20 cellular contexts compared by ENCODE assay signal in genomic region chr11:120031612-120032600, GRCh38.
A peak's percentile ranks its signal among the peaks of the same experiment; 100 is the strongest.
DNase-seq lines count a peak whose midpoint lies in the region; ATAC-seq lines count a peak whose summit lies in the region.
"Had no signal": no experiment of that assay in that cellular context is flagged by ENCODE, and none has a peak within 500 bp of the region (broad histone marks: within the 10 kb centered on the region; RNA-seq: fewer than 3 reads in every experiment).

No MANE protein-coding gene starts in this region.

- DNase-seq in NCI-H1105 treated with DMSO at 0.1 percent for 48 hours (lab: John Stamatoyannopoulos, UW) (peak; percentile 21), NCI-H1105 (lab: John Stamatoyannopoulos, UW) (no peak), amygdala (lab: John Stamatoyannopoulos, UW) (peak in 34 of 56 donors; percentile 19 to 71 (median 40)), islet precursor cell (peak; percentile 49), putamen (ENCODE audit: low spot score) (peak; percentile 68), DMS53 treated with DMSO at 0.1 percent for 48 hours (lab: John Stamatoyannopoulos, UW; ENCODE audit: unreplicated experiment) (no peak)
- DNase-seq in activated CD4-positive, alpha-beta T cell treated with anti-CD3 and anti-CD28 coated beads, Interleukin-2, amount 50 U/mL, for 48 hours: no peak
- DNase-seq: BE2C; Caco-2; effector CD4-positive, alpha-beta T cell; esophagus squamous epithelium; HFFc6; left ventricle myocardium superior; NCI-H187 treated with DMSO at 0.1 percent for 48 hours; NK-92 treated with Interleukin-12 subunit alpha and Interleukin-12 subunit beta, amount 100 ng/mL, for 24 hours; ovary; stimulated activated CD4-positive, alpha-beta T cell treated with anti-CD3 and anti-CD28 coated beads, Interleukin-2, amount 100 ng/mL, for 24 hours; stimulated activated naive CD8-positive, alpha-beta T cell treated with anti-CD3 and anti-CD28 coated beads, Interleukin-15, Interleukin-2, amounts not matched to agents 100 U/mL and 50 U/mL, for 24 hours had no signal

- no peak for ATAC-seq in GM18870 (IDR thresholded peaks at IDR 0.05; ENCODE audit: unreplicated experiment)
- ATAC-seq: activated CD4-positive, CD25-positive, alpha-beta regulatory T cell treated with anti-CD3 and anti-CD28 coated beads, Interleukin-2, amount 50 U/mL, for 24 hours; stimulated activated naive CD8-positive, alpha-beta T cell treated with anti-CD3 and anti-CD28 coated beads, Interleukin-15, Interleukin-2, amounts not matched to agents 100 U/mL and 50 U/mL, for 24 hours had no signal

Comparison
In these comparisons a context has a peak if more than half of its experiments do, and no peak if none do; other contexts are left out.
1. DNase-seq: peak in NCI-H1105 treated with DMSO at 0.1 percent for 48 hours (single experiment), amygdala (34 of 56), islet precursor cell (single experiment) and putamen (single experiment); none in NCI-H1105 (single experiment), activated CD4-positive, alpha-beta T cell treated with anti-CD3 and anti-CD28 coated beads, Interleukin-2, amount 50 U/mL, for 48 hours (0 of 2) and DMS53 treated with DMSO at 0.1 percent for 48 hours (single experiment).